In genomic region chr4:17336986-17337385, GRCh38 we compare ENCODE assay signal across 13 cellular contexts.
DNase-seq lines count a peak whose midpoint lies in the region; ATAC-seq and TF ChIP-seq lines count a peak whose summit lies in the region.
"Had no signal": no experiment of that assay in that cellular context is flagged by ENCODE, and none has a peak within 500 bp of the region (broad histone marks: within the 10 kb centered on the region; RNA-seq: fewer than 3 reads in every experiment).

No MANE protein-coding gene starts in this region.

- 73 to 85% (median 77%) methylated on average over 1 of the region's 1 CpG for WGBS in stomach, 5 donors

- CTCF ChIA-PET in activated naive CD4-positive, alpha-beta T cell treated with anti-CD3 and anti-CD28 coated beads for 36 hours (lab: Charles Lee): interaction anchor here (0.9 to 1.3 kb wide), 4 partner anchors 11 to 111 kb away, joined by 3 to 4 read pairs (median 3); no protein-coding TSS in a partner anchor
- CTCF ChIA-PET in T-cell (lab: Charles Lee): interaction anchor here in 1 of 2 donors (0.7 to 1.3 kb wide), 5 partner anchors 9 to 1686 kb away, joined by 3 to 7 read pairs (median 4); no protein-coding TSS in a partner anchor

- H3K4me2 ChIP-seq in osteoblast (ENCODE audit: insufficient read depth, low read length): no peak overlapping the region

- H3K36me3 ChIP-seq in stomach (no peaks in the 10 kb centered on the region), osteoblast (ENCODE audit: insufficient read depth, low read length) (no peaks in the 10 kb centered on the region)
- H3K36me3 ChIP-seq: HAP-1, heart right ventricle, right atrium auricular region had no signal

- POLR2A ChIA-PET in T-cell (lab: Charles Lee): no interaction called here

- no peaks in the 10 kb centered on the region for H3K27me3 Mint-ChIP-seq in activated naive CD4-positive, alpha-beta T cell treated with anti-CD3 and anti-CD28 coated beads for 36 hours (ENCODE audit: low read depth)
- H3K27me3 Mint-ChIP-seq in T-cell: no peaks in the 10 kb centered on the region

- H3K27ac ChIP-seq in stomach (no peak overlapping the region), osteoblast (ENCODE audit: low read depth, low read length) (no peak overlapping the region)
- H3K27ac ChIP-seq: dorsolateral prefrontal cortex, heart right ventricle, right atrium auricular region had no signal

- no peaks in the 10 kb centered on the region for H3K79me2 ChIP-seq in osteoblast (ENCODE audit: insufficient read depth, low read length)

- ATAC-seq in GM21717 (IDR thresholded peaks at IDR 0.05; ENCODE audit: unreplicated experiment): peak; percentile 11
- ATAC-seq in T-cell (replicated peaks in 1 of 4): peak; percentile 10 to 25 (median 14)
- ATAC-seq in stimulated activated effector memory CD8-positive, alpha-beta T cell treated with anti-CD3 and anti-CD28 coated beads, Interleukin-12 subunit alpha, Interleukin-12 subunit beta, amount 100 ng/mL, for 72 hours: no peak

- H3K4me3 Mint-ChIP-seq in activated naive CD4-positive, alpha-beta T cell treated with anti-CD3 and anti-CD28 coated beads for 36 hours: peak overlapping the region; percentile 22
- peak overlapping the region in 2 of 3 donors; percentile 22 to 37 for H3K4me3 Mint-ChIP-seq in T-cell
- H3K4me3 Mint-ChIP-seq in stimulated activated effector memory CD8-positive, alpha-beta T cell treated with anti-CD3 and anti-CD28 coated beads, Interleukin-12 subunit alpha, Interleukin-12 subunit beta, amount 100 ng/mL, for 72 hours: peak overlapping the region; percentile 27

- H3K9me3 ChIP-seq in stomach: no peaks in the 10 kb centered on the region
- H3K9me3 ChIP-seq in osteoblast (ENCODE audit: low read depth, low read length): no peaks in the 10 kb centered on the region
- H3K9me3 ChIP-seq: HAP-1, right atrium auricular region had no signal

- intact Hi-C loops in activated naive CD4-positive, alpha-beta T cell treated with anti-CD3 and anti-CD28 coated beads for 36 hours (cut with micrococcal nuclease): loop anchor here (1.0 to 5.0 kb wide), 11 partner anchors 13 to 1565 kb away; partner anchors contain the start of genes DCAF16, LAP3, MED28 and NCAPG
- intact Hi-C loops in stomach (cut with DNase I; ENCODE audit: low total_unique reads): no loop called here

- no peaks in the 10 kb centered on the region for H4K20me1 ChIP-seq in osteoblast (ENCODE audit: insufficient read depth, low read length)

- H3K27ac Mint-ChIP-seq in activated naive CD4-positive, alpha-beta T cell treated with anti-CD3 and anti-CD28 coated beads for 36 hours: peak overlapping the region; percentile 87
- peak overlapping the region; percentile 71 to 88 for H3K27ac Mint-ChIP-seq in T-cell
- peak overlapping the region; percentile 36 for H3K27ac Mint-ChIP-seq in stimulated activated effector memory CD8-positive, alpha-beta T cell treated with anti-CD3 and anti-CD28 coated beads, Interleukin-12 subunit alpha, Interleukin-12 subunit beta, amount 100 ng/mL, for 72 hours

- no peaks in the 10 kb centered on the region for H3K9me3 Mint-ChIP-seq in activated naive CD4-positive, alpha-beta T cell treated with anti-CD3 and anti-CD28 coated beads for 36 hours
- H3K9me3 Mint-ChIP-seq in T-cell: no peaks in the 10 kb centered on the region
- H3K9me3 Mint-ChIP-seq in stimulated activated effector memory CD8-positive, alpha-beta T cell treated with anti-CD3 and anti-CD28 coated beads, Interleukin-12 subunit alpha, Interleukin-12 subunit beta, amount 100 ng/mL, for 72 hours: no peaks in the 10 kb centered on the region

- H3K4me3 ChIP-seq in stomach (no peak overlapping the region), osteoblast (ENCODE audit: insufficient read depth, low read length) (no peak overlapping the region)
- H3K4me3 ChIP-seq: dorsolateral prefrontal cortex, HAP-1, heart right ventricle, right atrium auricular region had no signal

- TF ChIP-seq CTCF in stomach (IDR thresholded peaks at IDR 0.05) (no peak), osteoblast (IDR thresholded peaks at IDR 0.05; ENCODE audit: extremely low read depth, low read depth, low read length) (no peak)

- no peak for TF ChIP-seq POLR2A in stomach (IDR thresholded peaks at IDR 0.05)

- no peaks in the 10 kb centered on the region for H3K36me3 Mint-ChIP-seq in activated naive CD4-positive, alpha-beta T cell treated with anti-CD3 and anti-CD28 coated beads for 36 hours (ENCODE audit: low read depth)
- H3K36me3 Mint-ChIP-seq in T-cell: no peaks in the 10 kb centered on the region
- no peaks in the 10 kb centered on the region for H3K36me3 Mint-ChIP-seq in stimulated activated effector memory CD8-positive, alpha-beta T cell treated with anti-CD3 and anti-CD28 coated beads, Interleukin-12 subunit alpha, Interleukin-12 subunit beta, amount 100 ng/mL, for 72 hours

- H3K27me3 ChIP-seq in stomach (no peaks in the 10 kb centered on the region), osteoblast (ENCODE audit: insufficient read depth, low read length) (peaks cover 24% of the 10 kb centered on the region)
- H3K27me3 ChIP-seq: dorsolateral prefrontal cortex, right atrium auricular region had no signal

- peaks cover 50% of the 10 kb centered on the region for H3K4me1 Mint-ChIP-seq in activated naive CD4-positive, alpha-beta T cell treated with anti-CD3 and anti-CD28 coated beads for 36 hours (ENCODE audit: low read depth)
- peaks cover 24 to 33% (median 31%) of the 10 kb centered on the region in 3 donors for H3K4me1 Mint-ChIP-seq in T-cell
- H3K4me1 Mint-ChIP-seq in stimulated activated effector memory CD8-positive, alpha-beta T cell treated with anti-CD3 and anti-CD28 coated beads, Interleukin-12 subunit alpha, Interleukin-12 subunit beta, amount 100 ng/mL, for 72 hours: peaks cover 24% of the 10 kb centered on the region

- H3K4me1 ChIP-seq in stomach (no peaks in the 10 kb centered on the region), osteoblast (ENCODE audit: insufficient read depth, low read length) (no peaks in the 10 kb centered on the region)
- H3K4me1 ChIP-seq: HAP-1, heart right ventricle, right atrium auricular region had no signal

- no peak overlapping the region for H2AFZ ChIP-seq in osteoblast (ENCODE audit: low read length)

- no peak for DNase-seq in activated naive CD4-positive, alpha-beta T cell treated with anti-CD3 and anti-CD28 coated beads for 36 hours
- no peak for DNase-seq in activated naive CD4-positive, alpha-beta T cell treated with anti-CD3 and anti-CD28 coated beads, Interleukin-2, amount 50 U/mL, for 16 hours
- DNase-seq in T-cell: no peak
- DNase-seq in stimulated activated effector memory CD8-positive, alpha-beta T cell treated with anti-CD3 and anti-CD28 coated beads, Interleukin-12 subunit alpha, Interleukin-12 subunit beta, amount 100 ng/mL, for 72 hours (ENCODE audit: low spot score in 2 of 2): no peak
- DNase-seq in NCI-H187 (lab: John Stamatoyannopoulos, UW): no peak
- DNase-seq in stomach: no peak
- no peak for DNase-seq in osteoblast (ENCODE audit: insufficient read length, low spot score, missing footprints)
- DNase-seq: dorsolateral prefrontal cortex, mesendoderm had no signal

- no peak for TF ChIP-seq EP300 in stomach (IDR thresholded peaks at IDR 0.05)

Comparison
In these comparisons a context has a peak if more than half of its experiments do, and no peak if none do; other contexts are left out.
1. H3K27ac Mint-ChIP-seq: peak in every context shown above with its lines; median percentile 87 in activated naive CD4-positive, alpha-beta T cell treated with anti-CD3 and anti-CD28 coated beads for 36 hours; 80 in T-cell; 36 in stimulated activated effector memory CD8-positive, alpha-beta T cell treated with anti-CD3 and anti-CD28 coated beads, Interleukin-12 subunit alpha, Interleukin-12 subunit beta, amount 100 ng/mL, for 72 hours.